In genomic region chr3:194348354-194348753, GRCh38 we compare ENCODE assay signal across 24 cellular contexts. TPM values are rescaled to one million over a fixed set of nuclear protein-coding genes. Genes with fewer than 3 reads are reported as not detected.
DNase-seq lines count a peak whose midpoint lies in the region; ATAC-seq and TF ChIP-seq lines count a peak whose summit lies in the region.
"Had no signal": no experiment of that assay in that cellular context is flagged by ENCODE, and none has a peak within 500 bp of the region (broad histone marks: within the 10 kb centered on the region; RNA-seq: fewer than 3 reads in every experiment).

No MANE protein-coding gene starts in this region.

- no peaks in the 10 kb centered on the region for H3K27me3 ChIP-seq in gastrocnemius medialis
- no peaks in the 10 kb centered on the region for H3K27me3 ChIP-seq in Karpas-422 (ENCODE audit: low read length)
- H3K27me3 ChIP-seq in colonic mucosa: no peaks in the 10 kb centered on the region
- H3K27me3 ChIP-seq: BLaER1 had no signal

- peaks cover 2% of the 10 kb centered on the region for H3K4me1 Mint-ChIP-seq in activated CD4-positive, alpha-beta memory T cell treated with anti-CD3 and anti-CD28 coated beads for 36 hours (ENCODE audit: low read depth)
- H3K4me1 Mint-ChIP-seq: GM23338 had no signal

- no peaks in the 10 kb centered on the region for H3K36me3 Mint-ChIP-seq in activated CD4-positive, alpha-beta memory T cell treated with anti-CD3 and anti-CD28 coated beads for 36 hours
- H3K36me3 Mint-ChIP-seq: CD4-positive, CD25-positive, alpha-beta regulatory T cell; CD8-positive, alpha-beta T cell had no signal

- H3K9me2 ChIP-seq in Karpas-422 (replicated peaks; ENCODE audit: insufficient read depth, low read length): no peaks in the 10 kb centered on the region

- H3K79me2 ChIP-seq in Karpas-422 (ENCODE audit: low read length): no peaks in the 10 kb centered on the region

- H4K20me1 ChIP-seq in Karpas-422 (ENCODE audit: insufficient read depth, low read depth, low read length): peaks cover 6% of the 10 kb centered on the region; the same call in 1 of the 2 replicates
- H4K20me1 ChIP-seq: BLaER1 had no signal

- H3K27ac ChIP-seq in gastrocnemius medialis (no peak overlapping the region), Karpas-422 (ENCODE audit: low read length) (no peak overlapping the region), colonic mucosa (no peak overlapping the region)
- H3K27ac ChIP-seq: 22Rv1, BLaER1, C4-2B had no signal

- DNase-seq in EH (ENCODE audit: low read depth) (peak; percentile 28), dedifferentiated amniotic fluid mesenchymal stem cell (ENCODE audit: extremely low spot score) (peak; percentile 28), fibroblast of peridontal ligament (ENCODE audit: extremely low read depth) (peak; percentile 82), gastrocnemius medialis (no peak), Karpas-422 (no peak), colonic mucosa (no peak), head of caudate nucleus (no peak)
- DNase-seq in activated CD4-positive, alpha-beta memory T cell treated with anti-CD3 and anti-CD28 coated beads for 36 hours: no peak
- DNase-seq: Caco-2; CD4-positive, CD25-positive, alpha-beta regulatory T cell; CD8-positive, alpha-beta T cell; DMS153; DND-41; EL; GDM1; H9 had no signal

- no peak overlapping the region for H3K4me2 ChIP-seq in Karpas-422 (ENCODE audit: low read depth, low read length, poor library complexity, severe bottlenecking)
- H3K4me2 ChIP-seq: BLaER1, GM23338 had no signal

- intact Hi-C loops in gastrocnemius medialis (cut with DNase I; ENCODE audit: low total_unique reads): no loop called here
- intact Hi-C loops in colonic mucosa (cut with DNase I): no loop called here
- intact Hi-C loops in activated CD4-positive, alpha-beta memory T cell treated with anti-CD3 and anti-CD28 coated beads for 36 hours (cut with micrococcal nuclease): no loop called here
- intact Hi-C loops in head of caudate nucleus (cut with DNase I): no loop called here

- in situ Hi-C loops in gastrocnemius medialis (cut with MboI; ENCODE audit: low sequenced_read_pairs in 4 of 4): loop anchor here in 2 of 4 donors (25.0 kb wide), 1 partner anchor 239 kb away; no protein-coding TSS in a partner anchor

- H3K36me3 ChIP-seq in gastrocnemius medialis (no peaks in the 10 kb centered on the region), Karpas-422 (ENCODE audit: insufficient read depth, low read length) (no peaks in the 10 kb centered on the region), colonic mucosa (no peaks in the 10 kb centered on the region)
- H3K36me3 ChIP-seq: BLaER1 had no signal

- H3K4me1 ChIP-seq in gastrocnemius medialis (no peaks in the 10 kb centered on the region), Karpas-422 (ENCODE audit: low read length) (no peaks in the 10 kb centered on the region), colonic mucosa (no peaks in the 10 kb centered on the region)

- CTCF ChIA-PET in activated CD4-positive, alpha-beta memory T cell treated with anti-CD3 and anti-CD28 coated beads for 36 hours (lab: Charles Lee): no interaction called here

- H2AFZ ChIP-seq in Karpas-422 (ENCODE audit: low read length): no peak overlapping the region
- H2AFZ ChIP-seq: GM23338 had no signal

- TF ChIP-seq POLR2A in gastrocnemius medialis (IDR thresholded peaks at IDR 0.05): no peak

- POLR2A ChIA-PET in activated CD4-positive, alpha-beta memory T cell treated with anti-CD3 and anti-CD28 coated beads for 36 hours (lab: Charles Lee): no interaction called here

- TF ChIP-seq CTCF in gastrocnemius medialis (IDR thresholded peaks at IDR 0.05 in 4 of 5, conservative IDR thresholded peaks at IDR 0.05 in 1 of 5) (no peak), colonic mucosa (IDR thresholded peaks at IDR 0.05) (no peak)

- no peak overlapping the region for H3K4me3 ChIP-seq in gastrocnemius medialis
- no peak overlapping the region for H3K4me3 ChIP-seq in Karpas-422 (ENCODE audit: low read length)
- no peak overlapping the region for H3K4me3 ChIP-seq in colonic mucosa
- H3K4me3 ChIP-seq: BLaER1, GM12878, GM23338 had no signal

- H3K9ac ChIP-seq in Karpas-422 (ENCODE audit: low read length) (no peak overlapping the region), colonic mucosa (ENCODE audit: low read depth in 2 of 2, low read length in 2 of 2) (no peak overlapping the region)
- H3K9ac ChIP-seq: BLaER1 had no signal

- H3K27ac Mint-ChIP-seq in activated CD4-positive, alpha-beta memory T cell treated with anti-CD3 and anti-CD28 coated beads for 36 hours: no peak overlapping the region
- H3K27ac Mint-ChIP-seq: B cell; CD4-positive, CD25-positive, alpha-beta regulatory T cell; CD8-positive, alpha-beta T cell; GM23338; H9 had no signal

- peak; percentile 39 to 67 for ATAC-seq in gastrocnemius medialis
- ATAC-seq: CD8-positive, alpha-beta T cell; GM12878; GM23338; HCT116 had no signal

- H3K4me3 Mint-ChIP-seq in activated CD4-positive, alpha-beta memory T cell treated with anti-CD3 and anti-CD28 coated beads for 36 hours: no peak overlapping the region
- H3K4me3 Mint-ChIP-seq: B cell; CD4-positive, CD25-positive, alpha-beta regulatory T cell; CD8-positive, alpha-beta T cell; GM23338; H9 had no signal

- no peaks in the 10 kb centered on the region for H3K9me3 Mint-ChIP-seq in activated CD4-positive, alpha-beta memory T cell treated with anti-CD3 and anti-CD28 coated beads for 36 hours
- H3K9me3 Mint-ChIP-seq: CD4-positive, CD25-positive, alpha-beta regulatory T cell; CD8-positive, alpha-beta T cell; GM23338; H9 had no signal

- H3K9me3 ChIP-seq in gastrocnemius medialis (no peaks in the 10 kb centered on the region), Karpas-422 (ENCODE audit: low read length) (no peaks in the 10 kb centered on the region), colonic mucosa (no peaks in the 10 kb centered on the region)
- H3K9me3 ChIP-seq: BLaER1, Caco-2 had no signal

- no peaks in the 10 kb centered on the region for H3K27me3 Mint-ChIP-seq in activated CD4-positive, alpha-beta memory T cell treated with anti-CD3 and anti-CD28 coated beads for 36 hours

RNA-seq across cellular contexts. Expression of gene CPN2, which starts 2.8 kb away (rescaled TPM):
- total RNA-seq in gastrocnemius medialis (1 to 10 TPM in 1 of 4 donors, under 1 TPM in 1, not detected in 2; 0.46 to 1.1 TPM), colonic mucosa (under 1 TPM in 1 of 2 donors, not detected in 1; 0.15 TPM)
- total RNA-seq in Karpas-422 (2014; rRNA removed; shearing (Covaris generic); ENCODE audit: low replicate concordance): not detected in 2 replicates
- total RNA-seq in activated CD4-positive, alpha-beta memory T cell treated with anti-CD3 and anti-CD28 coated beads for 36 hours: not detected
- total RNA-seq: B cell; Caco-2; CD4-positive, CD25-positive, alpha-beta regulatory T cell; CD8-positive, alpha-beta T cell; GM12878; H4; H9 had no signal

RNA-seq across cellular contexts. Expression of gene LRRC15, which starts 21.2 kb away (rescaled TPM):
- total RNA-seq in gastrocnemius medialis (under 1 TPM in 1 of 4 donors, not detected in 3; 0.05 TPM), colonic mucosa (under 1 TPM; 0.32 to 0.89 TPM)
- total RNA-seq in Karpas-422 (2014; rRNA removed; shearing (Covaris generic); ENCODE audit: low replicate concordance): not detected in 2 replicates
- not detected for total RNA-seq in activated CD4-positive, alpha-beta memory T cell treated with anti-CD3 and anti-CD28 coated beads for 36 hours
- total RNA-seq: B cell; CD4-positive, CD25-positive, alpha-beta regulatory T cell; CD8-positive, alpha-beta T cell; GM12878 had no signal

RNA-seq across cellular contexts. Expression of gene GP5, which starts 50.7 kb away (rescaled TPM):
- total RNA-seq in gastrocnemius medialis (under 1 TPM in 1 of 4 donors, not detected in 3; 0.10 TPM), colonic mucosa (under 1 TPM in 1 of 2 donors, not detected in 1; 0.11 TPM)
- not detected in 2 replicates for total RNA-seq in Karpas-422 (2014; rRNA removed; shearing (Covaris generic); ENCODE audit: low replicate concordance)
- total RNA-seq in activated CD4-positive, alpha-beta memory T cell treated with anti-CD3 and anti-CD28 coated beads for 36 hours: under 1 TPM; 0.24 to 0.31 TPM
- total RNA-seq: GM12878, H4, H9 had no signal

Comparison
In these comparisons a context has a peak if more than half of its experiments do, and no peak if none do; other contexts are left out.
1. DNase-seq: peak in EH (single experiment), dedifferentiated amniotic fluid mesenchymal stem cell (single experiment) and fibroblast of peridontal ligament (single experiment); none in gastrocnemius medialis (0 of 2), Karpas-422 (single experiment), colonic mucosa (single experiment), activated CD4-positive, alpha-beta memory T cell treated with anti-CD3 and anti-CD28 coated beads for 36 hours (single experiment) and head of caudate nucleus (0 of 42).